Comparison of ENCODE assay signal across 15 cellular contexts in genomic region chr15:78538358-78538757, GRCh38. TPM values are rescaled to one million over a fixed set of nuclear protein-coding genes. Genes with fewer than 3 reads are reported as not detected.
DNase-seq lines count a peak whose midpoint lies in the region; ATAC-seq and TF ChIP-seq lines count a peak whose summit lies in the region.
"Had no signal": no experiment of that assay in that cellular context is flagged by ENCODE, and none has a peak within 500 bp of the region (broad histone marks: within the 10 kb centered on the region; RNA-seq: fewer than 3 reads in every experiment).

No MANE protein-coding gene starts in this region.

- no peaks in the 10 kb centered on the region for H3K9me3 Mint-ChIP-seq in activated CD4-positive, alpha-beta T cell treated with anti-CD3 and anti-CD28 coated beads, Interleukin-2, amount 10 ng/mL, durations not matched to agents 24 days and 14 days
- H3K9me3 Mint-ChIP-seq in natural killer cell (no peaks in the 10 kb centered on the region), immature natural killer cell (no peaks in the 10 kb centered on the region)
- no peaks in the 10 kb centered on the region for H3K9me3 Mint-ChIP-seq in natural killer cell treated with Interleukin-12 subunit alpha and Interleukin-12 subunit beta and Interleukin-15 and Interleukin-18, amount 100 ng/mL, for 72 hours

- H3K36me3 Mint-ChIP-seq in activated CD4-positive, alpha-beta T cell treated with anti-CD3 and anti-CD28 coated beads, Interleukin-2, amount 10 ng/mL, durations not matched to agents 24 days and 14 days (ENCODE audit: low read depth) = peaks cover 22% of the 10 kb centered on the region
- peaks cover 10% of the 10 kb centered on the region for H3K36me3 Mint-ChIP-seq in natural killer cell
- H3K36me3 Mint-ChIP-seq in natural killer cell treated with Interleukin-12 subunit alpha and Interleukin-12 subunit beta and Interleukin-15 and Interleukin-18, amount 100 ng/mL, for 72 hours = peaks cover 21% of the 10 kb centered on the region
- H3K36me3 Mint-ChIP-seq in immature natural killer cell = peaks cover 6 to 8% (median 7%) of the 10 kb centered on the region in 3 donors

- no peak overlapping the region for H3K4me3 Mint-ChIP-seq in activated CD4-positive, alpha-beta T cell treated with anti-CD3 and anti-CD28 coated beads, Interleukin-2, amount 10 ng/mL, durations not matched to agents 24 days and 14 days
- H3K4me3 Mint-ChIP-seq in natural killer cell (peak overlapping the region; percentile 1), immature natural killer cell (peak overlapping the region in 3 of 5 donors; percentile 17 to 93 (median 80))
- no peak overlapping the region for H3K4me3 Mint-ChIP-seq in natural killer cell treated with Interleukin-12 subunit alpha and Interleukin-12 subunit beta and Interleukin-15 and Interleukin-18, amount 100 ng/mL, for 72 hours

- intact Hi-C loops in activated CD4-positive, alpha-beta T cell treated with anti-CD3 and anti-CD28 coated beads, Interleukin-2, amount 10 ng/mL, durations not matched to agents 24 days and 14 days (cut with micrococcal nuclease) = no loop called here
- intact Hi-C loops in natural killer cell (cut with micrococcal nuclease) = no loop called here

- H3K27me3 Mint-ChIP-seq in activated CD4-positive, alpha-beta T cell treated with anti-CD3 and anti-CD28 coated beads, Interleukin-2, amount 10 ng/mL, durations not matched to agents 24 days and 14 days = peaks cover 2% of the 10 kb centered on the region
- H3K27me3 Mint-ChIP-seq in natural killer cell (ENCODE audit: low read depth in 2 of 2) (no peaks in the 10 kb centered on the region), immature natural killer cell (ENCODE audit: low read depth in 3 of 3) (peaks cover 15 to 20% (median 17%) of the 10 kb centered on the region in 3 donors)
- H3K27me3 Mint-ChIP-seq in natural killer cell treated with Interleukin-12 subunit alpha and Interleukin-12 subunit beta and Interleukin-15 and Interleukin-18, amount 100 ng/mL, for 72 hours = no peaks in the 10 kb centered on the region

- H3K27ac Mint-ChIP-seq in activated CD4-positive, alpha-beta T cell treated with anti-CD3 and anti-CD28 coated beads, Interleukin-2, amount 10 ng/mL, durations not matched to agents 24 days and 14 days = peak overlapping the region; percentile 5
- H3K27ac Mint-ChIP-seq in natural killer cell (peak overlapping the region; percentile 89 to 92), immature natural killer cell (peak overlapping the region in 4 of 6 donors; percentile 51 to 96 (median 86))
- no peak overlapping the region for H3K27ac Mint-ChIP-seq in natural killer cell treated with Interleukin-12 subunit alpha and Interleukin-12 subunit beta and Interleukin-15 and Interleukin-18, amount 100 ng/mL, for 72 hours

- DNase-seq in activated CD4-positive, alpha-beta T cell treated with anti-CD3 and anti-CD28 coated beads, Interleukin-2, amount 10 ng/mL, durations not matched to agents 24 days and 14 days = no peak
- no peak for DNase-seq in activated CD4-positive, alpha-beta T cell treated with anti-CD3 and anti-CD28 coated beads for 4 hours
- DNase-seq in natural killer cell = no peak
- no peak for DNase-seq in natural killer cell treated with Interleukin-12 subunit alpha and Interleukin-12 subunit beta and Interleukin-15 and Interleukin-18, amount 100 ng/mL, for 72 hours (ENCODE audit: low spot score)
- DNase-seq in immature natural killer cell = no peak
- DNase-seq in NCI-H345 treated with DMSO at 0.1 percent for 48 hours (lab: John Stamatoyannopoulos, UW; ENCODE audit: unreplicated experiment) = no peak
- DNase-seq in A172 (ENCODE audit: low spot score) = no peak
- no peak for DNase-seq in SHP77 treated with DMSO at 0.1 percent for 48 hours (lab: John Stamatoyannopoulos, UW)
- DNase-seq: GM23248, IMR-90, NCI-H1417, NCI-H1930, NCI-H510A treated with DMSO at 0.1 percent for 48 hours, Peyer's patch had no signal

- TF ChIP-seq CTCF in natural killer cell (IDR thresholded peaks at IDR 0.05) = no peak

- no peak for ATAC-seq in natural killer cell
- no peak for ATAC-seq in natural killer cell treated with Interleukin-12 subunit alpha and Interleukin-12 subunit beta and Interleukin-15 and Interleukin-18, amount 100 ng/mL, for 72 hours
- ATAC-seq: GM12878 had no signal

- peaks cover 26% of the 10 kb centered on the region for H3K4me1 Mint-ChIP-seq in activated CD4-positive, alpha-beta T cell treated with anti-CD3 and anti-CD28 coated beads, Interleukin-2, amount 10 ng/mL, durations not matched to agents 24 days and 14 days
- H3K4me1 Mint-ChIP-seq in natural killer cell (peaks cover 32 to 33% of the 10 kb centered on the region in 2 donors), immature natural killer cell (peaks cover 31 to 38% of the 10 kb centered on the region in 2 donors)
- H3K4me1 Mint-ChIP-seq in natural killer cell treated with Interleukin-12 subunit alpha and Interleukin-12 subunit beta and Interleukin-15 and Interleukin-18, amount 100 ng/mL, for 72 hours (ENCODE audit: low read depth in 2 of 2) = peaks cover 18 to 29% of the 10 kb centered on the region in 2 donors

RNA-seq across cellular contexts. Expression of gene PSMA4, which starts 1.9 kb away (rescaled TPM):
- total RNA-seq in activated CD4-positive, alpha-beta T cell treated with anti-CD3 and anti-CD28 coated beads, Interleukin-2, amount 10 ng/mL, durations not matched to agents 24 days and 14 days = 335 and 342 TPM in 2 replicates
- total RNA-seq in natural killer cell = 100 to 1,000 TPM in 1 of 3 donors, 10 to 100 TPM in 2; 94.6 to 124 (median 96.4) TPM
- total RNA-seq in natural killer cell treated with Interleukin-12 subunit alpha and Interleukin-12 subunit beta and Interleukin-15 and Interleukin-18, amount 100 ng/mL, for 72 hours = 100 to 1,000 TPM; 144 to 286 TPM
- polyA plus RNA-seq in immature natural killer cell = 100 to 1,000 TPM; 263 to 510 (median 315) TPM
- total RNA-seq in A172 (2014; rRNA removed; shearing (Covaris generic)) = 579 and 703 TPM in 2 replicates

RNA-seq across cellular contexts. Expression of gene CHRNA5, which starts 27.0 kb away (rescaled TPM):
- 8.9 and 10.1 TPM in 2 replicates for total RNA-seq in activated CD4-positive, alpha-beta T cell treated with anti-CD3 and anti-CD28 coated beads, Interleukin-2, amount 10 ng/mL, durations not matched to agents 24 days and 14 days
- total RNA-seq in natural killer cell = under 1 TPM; 0.23 to 0.45 (median 0.42) TPM
- total RNA-seq in natural killer cell treated with Interleukin-12 subunit alpha and Interleukin-12 subunit beta and Interleukin-15 and Interleukin-18, amount 100 ng/mL, for 72 hours = 1 to 10 TPM; 4.4 to 9.0 TPM
- 1 to 10 TPM in 1 of 3 donors, under 1 TPM in 2; 0.53 to 1.4 (median 0.62) TPM for polyA plus RNA-seq in immature natural killer cell
- total RNA-seq in A172 (2014; rRNA removed; shearing (Covaris generic)) = 20.3 and 22.8 TPM in 2 replicates

RNA-seq across cellular contexts. Expression of gene HYKK, which starts 31.0 kb away (rescaled TPM):
- 0.90 and 1.6 TPM in 2 replicates for total RNA-seq in activated CD4-positive, alpha-beta T cell treated with anti-CD3 and anti-CD28 coated beads, Interleukin-2, amount 10 ng/mL, durations not matched to agents 24 days and 14 days
- under 1 TPM in 1 of 3 donors, not detected in 2; 0.32 TPM for total RNA-seq in natural killer cell
- under 1 TPM; 0.50 to 0.56 TPM for total RNA-seq in natural killer cell treated with Interleukin-12 subunit alpha and Interleukin-12 subunit beta and Interleukin-15 and Interleukin-18, amount 100 ng/mL, for 72 hours
- under 1 TPM in 1 of 3 donors, not detected in 2; 0.31 TPM for polyA plus RNA-seq in immature natural killer cell
- total RNA-seq in A172 (2014; rRNA removed; shearing (Covaris generic)) = 1.6 and 9.9 TPM in 2 replicates

Comparison
In these comparisons a context has a peak if more than half of its experiments do, and no peak if none do; other contexts are left out.
1. H3K27ac Mint-ChIP-seq: peak in activated CD4-positive, alpha-beta T cell treated with anti-CD3 and anti-CD28 coated beads, Interleukin-2, amount 10 ng/mL, durations not matched to agents 24 days and 14 days (single experiment), natural killer cell (2 of 2) and immature natural killer cell (4 of 6); none in natural killer cell treated with Interleukin-12 subunit alpha and Interleukin-12 subunit beta and Interleukin-15 and Interleukin-18, amount 100 ng/mL, for 72 hours (0 of 2).
2. H3K4me3 Mint-ChIP-seq: peak in natural killer cell (single experiment) and immature natural killer cell (3 of 5); none in activated CD4-positive, alpha-beta T cell treated with anti-CD3 and anti-CD28 coated beads, Interleukin-2, amount 10 ng/mL, durations not matched to agents 24 days and 14 days (single experiment) and natural killer cell treated with Interleukin-12 subunit alpha and Interleukin-12 subunit beta and Interleukin-15 and Interleukin-18, amount 100 ng/mL, for 72 hours (single experiment).